8 cellular contexts compared by ENCODE assay signal in the genomic region with DNA sequence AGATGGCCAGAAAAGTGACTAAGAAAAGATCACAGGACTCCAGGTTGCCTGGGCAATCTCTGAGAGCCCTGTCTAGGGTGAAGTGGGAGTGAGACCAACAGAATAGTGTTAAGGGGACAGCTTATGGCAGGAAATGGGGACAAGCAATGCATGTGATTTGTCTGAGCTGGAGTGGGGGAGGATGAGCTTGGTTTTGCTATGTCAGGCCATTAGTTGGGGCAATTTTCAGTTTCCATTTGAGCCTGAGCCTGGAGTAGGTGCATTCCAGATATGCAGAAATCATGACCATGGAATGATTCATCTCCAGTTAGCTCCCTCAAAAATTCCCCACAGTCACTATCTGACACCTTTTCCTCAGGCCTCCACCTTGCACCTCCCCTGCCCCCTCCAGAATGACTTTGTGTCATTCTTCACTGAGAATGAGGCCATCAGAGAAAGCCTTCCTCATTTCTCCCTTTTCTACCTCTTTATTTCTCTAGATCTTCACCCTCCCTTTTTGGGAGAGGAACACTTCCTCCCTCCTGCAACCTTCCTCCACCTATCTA.
DNase-seq lines count a peak whose midpoint lies in the region; ATAC-seq lines count a peak whose summit lies in the region.

No MANE protein-coding gene starts in this region.

- ATAC-seq in GM19328 (IDR thresholded peaks at IDR 0.05; ENCODE audit: unreplicated experiment) (peak; percentile 61), HG03196 (IDR thresholded peaks at IDR 0.05; ENCODE audit: unreplicated experiment) (peak; percentile 54)

- DNase-seq in DMS53 (lab: John Stamatoyannopoulos, UW) = peak; percentile 62
- peak; percentile 82 for DNase-seq in amniotic epithelial cell (ENCODE audit: low read depth)
- peak; percentile 48 to 76 for DNase-seq in stimulated activated CD4-positive, alpha-beta T cell treated with anti-CD3 and anti-CD28 coated beads, Interleukin-2, amount 100 ng/mL, for 24 hours
- no peak for DNase-seq in amygdala (lab: John Stamatoyannopoulos, UW)
- DNase-seq in DMS 273 treated with DMSO at 0.1 percent for 48 hours (lab: John Stamatoyannopoulos, UW) = no peak
- no peak for DNase-seq in iPS-NIHi7 (ENCODE audit: extremely low spot score)

Comparison
In these comparisons a context has a peak if more than half of its experiments do, and no peak if none do; other contexts are left out.
1. DNase-seq: peak in DMS53 (single experiment), amniotic epithelial cell (single experiment) and stimulated activated CD4-positive, alpha-beta T cell treated with anti-CD3 and anti-CD28 coated beads, Interleukin-2, amount 100 ng/mL, for 24 hours (2 of 2); none in amygdala (0 of 56), DMS 273 treated with DMSO at 0.1 percent for 48 hours (single experiment) and iPS-NIHi7 (single experiment).